8 cellular contexts compared by ENCODE assay signal in the genomic region with DNA sequence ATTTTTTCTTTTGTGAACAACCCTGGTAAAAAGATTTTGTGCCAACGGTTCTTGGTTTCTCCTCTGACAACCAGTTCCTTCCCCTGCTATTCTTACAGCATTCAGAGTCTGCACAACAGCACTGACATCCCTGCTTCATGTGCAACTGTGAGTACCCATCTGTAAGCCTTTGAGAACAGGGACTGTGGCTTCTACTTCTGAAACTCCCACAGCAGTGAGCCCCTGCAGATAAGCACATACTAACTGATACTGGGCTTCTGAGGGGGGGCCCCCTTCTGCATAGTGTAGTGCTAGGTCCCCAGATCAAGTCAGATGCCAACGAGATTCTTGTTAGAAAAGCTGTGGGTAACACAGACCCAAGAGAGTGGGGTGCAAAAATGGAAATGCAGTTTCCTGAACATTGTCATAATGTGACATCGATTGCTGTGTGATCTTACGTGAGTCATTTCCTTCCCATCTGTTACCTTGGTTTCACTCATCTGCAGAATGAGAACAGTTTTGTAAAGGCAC. TPM values are rescaled to one million over a fixed set of nuclear protein-coding genes. Genes with fewer than 3 reads are reported as not detected.
DNase-seq lines count a peak whose midpoint lies in the region; ATAC-seq, FAIRE-seq and TF ChIP-seq lines count a peak whose summit lies in the region.

No MANE protein-coding gene starts in this region.

- H3K18ac ChIP-seq in IMR-90 (ENCODE audit: low read depth, low read length) = no peak overlapping the region

- peak overlapping the region; percentile 93 to 99 (median 97) for H3K27ac Mint-ChIP-seq in CD8-positive, alpha-beta memory T cell

- dilution Hi-C loops in IMR-90 (cut with HindIII; ENCODE audit: low sequenced_read_pairs, unreplicated experiment) = no loop called here

- peak; percentile 49 to 85 (median 72) for DNase-seq in CD8-positive, alpha-beta memory T cell
- DNase-seq in IMR-90 = peak; percentile 16
- peak; percentile 59 for DNase-seq in activated CD8-positive, alpha-beta memory T cell treated with anti-CD3 and anti-CD28 coated beads, Interleukin-2, amount 50 U/mL, for 1 hour (ENCODE audit: extremely low read depth)
- DNase-seq in small intestine = peak; percentile 16
- no peak for DNase-seq in GM19238 (ENCODE audit: insufficient read length, low spot score)
- no peak for DNase-seq in posterior cingulate gyrus
- DNase-seq in medulla oblongata (ENCODE audit: extremely low spot score) = no peak

- WGBS in IMR-90 (ENCODE audit: extremely low coverage in 2 of 2, insufficient read length in 1 of 2), 2 experiments = no CpG with 5 or more reads among the region's 4 CpGs
- 46 to 69% (median 51%) methylated on average over 4 of the region's 4 CpGs for WGBS in small intestine, 3 donors

- peaks cover 63 to 78% (median 76%) of the 10 kb centered on the region in 3 donors for H3K4me1 Mint-ChIP-seq in CD8-positive, alpha-beta memory T cell

- CTCF ChIA-PET in CD8-positive, alpha-beta memory T cell (lab: Charles Lee) = interaction anchor here (0.9 to 2.0 kb wide), 3 partner anchors 12 to 275 kb away, joined by 3 to 12 read pairs (median 3); a partner anchor contains a TSS
- CTCF ChIA-PET in IMR-90 (lab: Yijun Ruan, JAX) = no interaction called here

- POLR2A ChIA-PET in CD8-positive, alpha-beta memory T cell (lab: Charles Lee) = interaction anchor here (1.0 to 1.8 kb wide), 4 partner anchors 11 to 82 kb away, joined by 4 to 11 read pairs (median 5); a partner anchor contains a TSS
- POLR2A ChIA-PET in IMR-90 (lab: Charles Lee; ENCODE audit: unreplicated experiment) = no interaction called here

- peaks cover 42% of the 10 kb centered on the region for H3K4me1 ChIP-seq in CD8-positive, alpha-beta memory T cell (ENCODE audit: insufficient read depth, low read length)
- H3K4me1 ChIP-seq in IMR-90 (ENCODE audit: control insufficient read depth, insufficient read depth, low read length) = no peaks in the 10 kb centered on the region
- no peaks in the 10 kb centered on the region for H3K4me1 ChIP-seq in small intestine (ENCODE audit: control insufficient read depth in 2 of 2, insufficient read depth in 1 of 2, low read depth in 1 of 2, low read length in 1 of 2)

- H3K4ac ChIP-seq in IMR-90 (ENCODE audit: low read depth, low read length) = no peak overlapping the region

- H3K9me1 ChIP-seq in IMR-90 (ENCODE audit: insufficient read depth, low read length) = no peaks in the 10 kb centered on the region

- H3K79me1 ChIP-seq in IMR-90 (ENCODE audit: low read depth in 1 of 2, low read length in 2 of 2) = no peaks in the 10 kb centered on the region

- H3K36me3 ChIP-seq in CD8-positive, alpha-beta memory T cell (ENCODE audit: insufficient read depth, low read length) = no peaks in the 10 kb centered on the region
- H3K36me3 ChIP-seq in IMR-90 (ENCODE audit: control insufficient read depth, insufficient read depth, low read length) (no peaks in the 10 kb centered on the region), small intestine (ENCODE audit: control insufficient read depth in 2 of 2, insufficient read depth in 2 of 2, low read length in 2 of 2) (no peaks in the 10 kb centered on the region)

- no peak overlapping the region for H4K5ac ChIP-seq in IMR-90 (ENCODE audit: low read depth, low read length)

- no peak for FAIRE-seq in small intestine (lab: Jason Lieb, UNC)

- TF ChIP-seq POLR2A in IMR-90 (IDR thresholded peaks at IDR 0.05; ENCODE audit: low read depth, low read length) = no peak

- intact Hi-C loops in IMR-90 (cut with micrococcal nuclease) = no loop called here
- intact Hi-C loops in posterior cingulate gyrus (cut with DNase I) = no loop called here

- H3K9me3 Mint-ChIP-seq in CD8-positive, alpha-beta memory T cell = no peaks in the 10 kb centered on the region

- ATAC-seq in GM21423 (IDR thresholded peaks at IDR 0.05; ENCODE audit: unreplicated experiment) (peak; percentile 80), IMR-90 (ENCODE audit: low read depth) (no peak)

- peak overlapping the region; percentile 43 for H3K4me3 ChIP-seq in CD8-positive, alpha-beta memory T cell (ENCODE audit: low read length)
- H3K4me3 ChIP-seq in IMR-90 (ENCODE audit: insufficient read depth, low read depth, low read length) = no peak overlapping the region
- H3K4me3 ChIP-seq in small intestine (ENCODE audit: low read depth in 1 of 2, low read length in 2 of 2) = no peak overlapping the region

- no peak overlapping the region for H2BK120ac ChIP-seq in IMR-90 (ENCODE audit: low read depth, low read length)

- BruUV-seq in IMR-90 (replicated peaks; lab: Mats Ljungman, UMichigan) = no TSS peak

- no peaks in the 10 kb centered on the region for H4K20me1 ChIP-seq in IMR-90 (ENCODE audit: insufficient read depth, low read length)

- H3K4me3 Mint-ChIP-seq in CD8-positive, alpha-beta memory T cell = peak overlapping the region; percentile 70 to 92 (median 81)

- no peak overlapping the region for H2BK15ac ChIP-seq in IMR-90 (ENCODE audit: low read depth, low read length)

- no peaks in the 10 kb centered on the region for H3K27me3 ChIP-seq in CD8-positive, alpha-beta memory T cell (ENCODE audit: insufficient read depth, low read length, poor library complexity, severe bottlenecking)
- H3K27me3 ChIP-seq in IMR-90 (ENCODE audit: control insufficient read depth, insufficient read depth, low read length) (peaks cover 24% of the 10 kb centered on the region), small intestine (ENCODE audit: control insufficient read depth in 2 of 2, insufficient read depth in 2 of 2, low read length in 2 of 2) (no peaks in the 10 kb centered on the region)

- H2AK9ac ChIP-seq in IMR-90 (replicated peaks; ENCODE audit: low read depth, low read length, poor library complexity) = no peak overlapping the region

- peaks cover 0 to 2% of the 10 kb centered on the region in 2 donors for H3K27me3 Mint-ChIP-seq in CD8-positive, alpha-beta memory T cell

- no peak overlapping the region for H3K9ac ChIP-seq in IMR-90 (ENCODE audit: low read depth, low read length)

- no peak overlapping the region for H3K4me2 ChIP-seq in IMR-90 (ENCODE audit: low read depth, low read length)

- H2BK20ac ChIP-seq in IMR-90 (ENCODE audit: low read depth, low read length) = no peak overlapping the region

- H3K23ac ChIP-seq in IMR-90 (ENCODE audit: low read depth, low read length) = no peak overlapping the region

- H3K56ac ChIP-seq in IMR-90 (ENCODE audit: extremely low read depth, insufficient read depth, low read length) = no peak overlapping the region

- in situ Hi-C loops in IMR-90 (cut with MboI; ENCODE audit: low sequenced_read_pairs) = no loop called here

- TF ChIP-seq RAD21 in IMR-90 (IDR thresholded peaks at IDR 0.05; ENCODE audit: low read length) = no peak

- H3K14ac ChIP-seq in IMR-90 (replicated peaks; ENCODE audit: low read depth, low read length) = no peak overlapping the region

- H2BK5ac ChIP-seq in IMR-90 (ENCODE audit: low read depth, low read length, poor library complexity, severe bottlenecking) = no peak overlapping the region

- no peak overlapping the region for H2AK5ac ChIP-seq in IMR-90 (ENCODE audit: low read depth, low read length)

- H2AFZ ChIP-seq in IMR-90 (replicated peaks; ENCODE audit: low read length, poor library complexity) = no peak overlapping the region

- H3K9me3 ChIP-seq in CD8-positive, alpha-beta memory T cell (ENCODE audit: low read length) = no peaks in the 10 kb centered on the region
- H3K9me3 ChIP-seq in IMR-90 (ENCODE audit: control insufficient read depth, insufficient read depth, low read length) = no peaks in the 10 kb centered on the region
- H3K9me3 ChIP-seq in small intestine (ENCODE audit: control insufficient read depth, low read depth) = no peaks in the 10 kb centered on the region

- H4K8ac ChIP-seq in IMR-90 (ENCODE audit: low read depth in 2 of 2, low read length in 2 of 2) = no peak overlapping the region

- H3K27ac ChIP-seq in CD8-positive, alpha-beta memory T cell (ENCODE audit: low read depth, low read length) = peak overlapping the region; percentile 82
- H3K27ac ChIP-seq in IMR-90 (ENCODE audit: insufficient read depth, low read length) (no peak overlapping the region), small intestine (ENCODE audit: low read depth in 1 of 2, low read length in 1 of 2) (peak overlapping the region in 1 of 2 donors; percentile 69)

- TF ChIP-seq CTCF in IMR-90 (conservative IDR thresholded peaks at IDR 0.05; ENCODE audit: low read depth, low read length) = no peak

- no peak overlapping the region for H4K91ac ChIP-seq in IMR-90 (ENCODE audit: insufficient read depth, low read depth, low read length)

- H3K36me3 Mint-ChIP-seq in CD8-positive, alpha-beta memory T cell = peaks cover 0 to 2% (median 0%) of the 10 kb centered on the region in 3 donors

TF ChIP-seq in IMR-90, 13 proteins besides CTCF, POLR2A, EP300 and RAD21:
- TF ChIP-seq RFX5 (IDR thresholded peaks at IDR 0.05; ENCODE audit: low read depth, low read length) = no peak
- no peak for TF ChIP-seq SMC3 (IDR thresholded peaks at IDR 0.05; ENCODE audit: low read depth, low read length)
- TF ChIP-seq, protein P1, sequence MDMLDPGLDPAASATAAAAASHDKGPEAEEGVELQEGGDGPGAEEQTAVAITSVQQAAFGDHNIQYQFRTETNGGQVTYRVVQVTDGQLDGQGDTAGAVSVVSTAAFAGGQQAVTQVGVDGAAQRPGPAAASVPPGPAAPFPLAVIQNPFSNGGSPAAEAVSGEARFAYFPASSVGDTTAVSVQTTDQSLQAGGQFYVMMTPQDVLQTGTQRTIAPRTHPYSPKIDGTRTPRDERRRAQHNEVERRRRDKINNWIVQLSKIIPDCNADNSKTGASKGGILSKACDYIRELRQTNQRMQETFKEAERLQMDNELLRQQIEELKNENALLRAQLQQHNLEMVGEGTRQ (IDR thresholded peaks at IDR 0.05; ENCODE audit: low read depth, low read length) = no peak
- no peak for TF ChIP-seq CHD1 (IDR thresholded peaks at IDR 0.05; ENCODE audit: low read depth, low read length)
- TF ChIP-seq MAFK (IDR thresholded peaks at IDR 0.05; ENCODE audit: low read depth, low read length) = no peak
- no peak for TF ChIP-seq CEBPB (IDR thresholded peaks at IDR 0.05; ENCODE audit: low read depth, low read length)
TF ChIP-seq in IMR-90: peak in this region for 0.

RNA-seq across cellular contexts. Expression of a gene that starts 11.1 kb away (rescaled TPM):
- total RNA-seq in CD8-positive, alpha-beta memory T cell = 1 to 10 TPM; 3.3 to 4.2 TPM
- polyA plus RNA-seq in CD8-positive, alpha-beta memory T cell = 47.1 TPM
- not detected in 2 replicates for total RNA-seq in IMR-90 (2012; rRNA removed)
- polyA plus RNA-seq in IMR-90 (2012; rRNA removed) (not detected in 2 replicates), small intestine (1 to 10 TPM in 2 of 3 donors, under 1 TPM in 1; 0.67 to 8.1 (median 5.2) TPM)
- not detected in 2 replicates for polyA plus RNA-seq in IMR-90 (2012; cell fraction: cytosol; rRNA removed)
- polyA plus RNA-seq in IMR-90 (2012; cell fraction: nucleus; rRNA removed; ENCODE audit: low replicate concordance) = not detected in 2 replicates

Comparison
In these comparisons a context has a peak if more than half of its experiments do, and no peak if none do; other contexts are left out.
1. DNase-seq: peak in CD8-positive, alpha-beta memory T cell (5 of 5), IMR-90 (single experiment), activated CD8-positive, alpha-beta memory T cell treated with anti-CD3 and anti-CD28 coated beads, Interleukin-2, amount 50 U/mL, for 1 hour (single experiment) and small intestine (single experiment); none in GM19238 (single experiment), posterior cingulate gyrus (0 of 10) and medulla oblongata (single experiment).